ENCODE assay signal across 1 cellular context in genomic region chr3:138640537-138640936, GRCh38.
A peak's percentile ranks its signal among the peaks of the same experiment; 100 is the strongest.
TF ChIP-seq lines count a peak whose summit lies in the region.

No MANE protein-coding gene starts in this region.

TF ChIP-seq in K562, 482 proteins besides CTCF, POLR2A, EP300 and RAD21:
- TF ChIP-seq PYGO2 (tag; IDR thresholded peaks at IDR 0.05) (0 out of 2 replicates have a peak, but pooled peaks have one; percentile 28), SOX6 (IDR thresholded peaks at IDR 0.05) (peak; percentile 12; the same call in 1 of the 2 replicates), DACH1 (IDR thresholded peaks at IDR 0.05; ENCODE audit: partially characterized antibody) (no peak), E2F6 (IDR thresholded peaks at IDR 0.05; ENCODE audit: borderline replicate concordance in 1 of 2, extremely low read depth in 1 of 2, insufficient read depth in 1 of 2, insufficient read length in 1 of 2, low read depth in 1 of 2, low read length in 1 of 2, poor library complexity in 1 of 2, severe bottlenecking in 1 of 2) (peak in 1 of 2 experiments; percentile 20), ZBTB43 (CRISPR knock-in tag; IDR thresholded peaks at IDR 0.05) (no peak), FOSL1 (tag; conservative IDR thresholded peaks at IDR 0.05) (peak; percentile 44; the same call in 1 of the 2 replicates), L3MBTL2 (IDR thresholded peaks at IDR 0.05) (0 out of 2 replicates have a peak, but pooled peaks have one; percentile 13), CHD7 (IDR thresholded peaks at IDR 0.05; ENCODE audit: low read depth, low read length) (no peak), FOXP4 (CRISPR knock-in tag; IDR thresholded peaks at IDR 0.05; ENCODE audit: borderline replicate concordance) (no peak), ATF3 (IDR thresholded peaks at IDR 0.05) (0 out of 2 replicates have a peak, but pooled peaks have one; percentile 16), ATF3 (CRISPR knock-in tag; conservative IDR thresholded peaks at IDR 0.05) (no peak), ZNF764 (CRISPR knock-in tag; IDR thresholded peaks at IDR 0.05; ENCODE audit: low read depth) (no peak), NELFE (IDR thresholded peaks at IDR 0.05; ENCODE audit: insufficient read depth, insufficient read length) (no peak), FOXK1 (CRISPR knock-in tag; IDR thresholded peaks at IDR 0.05; ENCODE audit: borderline replicate concordance) (no peak), RBM22 (IDR thresholded peaks at IDR 0.05; ENCODE audit: low read depth, low read length, poor library complexity, severe bottlenecking) (peak; percentile 52), POLR2B (IDR thresholded peaks at IDR 0.05; ENCODE audit: low read depth, partially characterized antibody) (peak; percentile 16), DDX20 (tag; IDR thresholded peaks at IDR 0.05; ENCODE audit: low read depth) (no peak), ZBTB5 (IDR thresholded peaks at IDR 0.05) (no peak), FOXJ3 (CRISPR knock-in tag; IDR thresholded peaks at IDR 0.05) (no peak), SRSF7 (optimal IDR thresholded peaks at IDR 0.05; ENCODE audit: low read depth, low read length) (no peak)
